In the genomic region with DNA sequence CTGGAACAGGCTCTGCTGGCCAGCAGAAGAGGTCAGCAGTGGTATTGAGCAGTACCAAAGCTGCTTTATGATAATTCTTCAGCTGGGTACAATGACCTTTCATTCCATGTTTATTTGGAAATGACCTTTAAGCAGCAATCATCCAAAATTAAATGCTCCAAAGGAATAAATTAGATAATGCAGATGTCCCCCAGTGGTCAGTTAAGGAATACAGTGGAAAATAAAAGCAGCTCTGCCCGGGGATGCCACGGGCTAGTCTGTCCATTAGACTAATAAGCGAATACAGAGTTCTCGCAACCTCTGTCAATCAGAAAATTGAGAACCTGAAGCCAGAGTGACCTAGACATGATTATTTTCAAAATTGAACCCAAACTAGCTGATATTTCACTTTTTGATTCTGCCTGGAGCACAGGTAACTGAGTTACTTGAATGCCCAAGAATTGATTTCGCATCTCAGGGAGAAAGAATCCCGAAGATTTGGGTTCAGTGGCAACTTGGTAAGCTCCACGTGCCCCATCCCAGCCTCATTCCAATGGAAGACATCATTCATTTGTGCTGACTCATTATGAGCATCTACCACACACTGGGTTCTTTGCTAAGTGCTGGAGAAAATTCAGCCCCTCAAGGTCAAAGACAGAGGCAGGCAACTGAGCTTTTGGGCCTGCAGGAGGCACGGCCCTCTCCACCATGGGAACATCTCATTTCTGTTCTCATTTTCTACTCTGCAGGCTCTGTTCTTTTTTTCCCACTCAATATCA, we compare ENCODE assay signal across 31 cellular contexts. TPM values are rescaled to one million over a fixed set of nuclear protein-coding genes. Genes with fewer than 3 reads are reported as not detected.
DNase-seq lines count a peak whose midpoint lies in the region; FAIRE-seq and TF ChIP-seq lines count a peak whose summit lies in the region.
"Had no signal": no experiment of that assay in that cellular context is flagged by ENCODE, and none has a peak within 500 bp of the region (broad histone marks: within the 10 kb centered on the region; RNA-seq: fewer than 3 reads in every experiment).

No MANE protein-coding gene starts in this region.

- 68 to 73% methylated on average over 8 of the region's 8 CpGs for WGBS in GM23248 (ENCODE audit: low coverage in 1 of 2, low lambda C conversion rate in 2 of 2, missing lambda C conversion rate in 2 of 2), 2 experiments

- H3K9me2 ChIP-seq in GM23248 (ENCODE audit: insufficient read depth): no peaks in the 10 kb centered on the region
- H3K9me2 ChIP-seq in Karpas-422 (replicated peaks; ENCODE audit: insufficient read depth, low read length): no peaks in the 10 kb centered on the region

- no peaks in the 10 kb centered on the region for H3K36me3 Mint-ChIP-seq in CD4-positive, alpha-beta memory T cell
- H3K36me3 Mint-ChIP-seq: CD4-positive, CD25-positive, alpha-beta regulatory T cell; immature natural killer cell; neural progenitor cell had no signal

- H3K27ac Mint-ChIP-seq in CD4-positive, alpha-beta memory T cell: no peak overlapping the region
- H3K27ac Mint-ChIP-seq: activated CD4-positive, alpha-beta T cell treated with anti-CD3 and anti-CD28 coated beads for 36 hours; immature natural killer cell; neural progenitor cell had no signal

- H3K9me3 Mint-ChIP-seq in CD4-positive, alpha-beta memory T cell: no peaks in the 10 kb centered on the region
- H3K9me3 Mint-ChIP-seq: activated T-cell treated with anti-CD3 and anti-CD28 coated beads, Interleukin-2, amount 50 U/mL, for 4 hours; CD4-positive, CD25-positive, alpha-beta regulatory T cell; immature natural killer cell; neural progenitor cell had no signal

- H2AFZ ChIP-seq in GM23248 (no peak overlapping the region), Karpas-422 (ENCODE audit: low read length) (peak overlapping the region; percentile 36; the same call in 1 of the 2 replicates)
- H2AFZ ChIP-seq: neural progenitor cell had no signal

- H3K9me3 ChIP-seq in GM23248 (ENCODE audit: low read depth): no peaks in the 10 kb centered on the region
- H3K9me3 ChIP-seq in Karpas-422 (ENCODE audit: low read length): no peaks in the 10 kb centered on the region
- no peaks in the 10 kb centered on the region for H3K9me3 ChIP-seq in CD4-positive, alpha-beta memory T cell (ENCODE audit: control insufficient read depth in 1 of 2, low read length in 2 of 2)
- H3K9me3 ChIP-seq: colonic mucosa, left lung, transverse colon had no signal

- H4K20me1 ChIP-seq in GM23248 (ENCODE audit: insufficient read depth) (no peaks in the 10 kb centered on the region), Karpas-422 (ENCODE audit: insufficient read depth, low read depth, low read length) (no peaks in the 10 kb centered on the region)

- H3K4me1 ChIP-seq in GM23248 (ENCODE audit: insufficient read depth): no peaks in the 10 kb centered on the region
- peaks cover 18% of the 10 kb centered on the region for H3K4me1 ChIP-seq in Karpas-422 (ENCODE audit: low read length)
- no peaks in the 10 kb centered on the region for H3K4me1 ChIP-seq in CD4-positive, alpha-beta memory T cell (ENCODE audit: insufficient read depth, low read length)
- H3K4me1 ChIP-seq: colonic mucosa, left lung, transverse colon had no signal

- H3F3A ChIP-seq in GM23248 (ENCODE audit: insufficient read depth): no peaks in the 10 kb centered on the region

- FAIRE-seq in urothelium cell line (lab: Jason Lieb, UNC): peak; percentile 52
- FAIRE-seq in HTR-8/SVneo (lab: Jason Lieb, UNC): no peak
- FAIRE-seq: D721Med, frontal cortex, GM12892 had no signal

- H3K9ac ChIP-seq in GM23248 (no peak overlapping the region), Karpas-422 (ENCODE audit: low read length) (no peak overlapping the region)
- H3K9ac ChIP-seq: neural progenitor cell had no signal

- no peaks in the 10 kb centered on the region for H3K79me2 ChIP-seq in GM23248 (ENCODE audit: insufficient read depth)
- H3K79me2 ChIP-seq in Karpas-422 (ENCODE audit: low read length): no peaks in the 10 kb centered on the region

- in situ Hi-C loops in GM23248 (cut with MboI): no loop called here

- CTCF ChIA-PET in CD4-positive, alpha-beta memory T cell (lab: Charles Lee; ENCODE audit: partially characterized antibody): interaction anchor here (1.0 to 1.5 kb wide), 2 partner anchors 10 to 141 kb away, joined by 3 to 4 read pairs; no protein-coding TSS in a partner anchor

- peaks cover 0 to 2% (median 0%) of the 10 kb centered on the region in 4 donors for H3K4me1 Mint-ChIP-seq in CD4-positive, alpha-beta memory T cell
- H3K4me1 Mint-ChIP-seq: activated CD4-positive, alpha-beta T cell treated with anti-CD3 and anti-CD28 coated beads for 36 hours; CD4-positive, CD25-positive, alpha-beta regulatory T cell; immature natural killer cell had no signal

- intact Hi-C loops in CD4-positive, alpha-beta memory T cell (cut with micrococcal nuclease): no loop called here

- H3K4me3 ChIP-seq in GM23248: no peak overlapping the region
- no peak overlapping the region for H3K4me3 ChIP-seq in Karpas-422 (ENCODE audit: low read length)
- H3K4me3 ChIP-seq in choroid plexus epithelial cell (ENCODE audit: low read depth, low read length): no peak overlapping the region
- no peak overlapping the region for H3K4me3 ChIP-seq in CD4-positive, alpha-beta memory T cell (ENCODE audit: low read length in 2 of 2)
- H3K4me3 ChIP-seq: colonic mucosa, left lung, neural progenitor cell, transverse colon had no signal

- H3K36me3 ChIP-seq in GM23248 (ENCODE audit: low read depth) (no peaks in the 10 kb centered on the region), Karpas-422 (ENCODE audit: insufficient read depth, low read length) (no peaks in the 10 kb centered on the region)
- no peaks in the 10 kb centered on the region for H3K36me3 ChIP-seq in CD4-positive, alpha-beta memory T cell (ENCODE audit: insufficient read depth, low read length)
- H3K36me3 ChIP-seq: colonic mucosa, left lung, neural progenitor cell, transverse colon had no signal

- H3K4me3 Mint-ChIP-seq in CD4-positive, alpha-beta memory T cell: no peak overlapping the region
- H3K4me3 Mint-ChIP-seq: activated CD4-positive, alpha-beta T cell treated with anti-CD3 and anti-CD28 coated beads for 36 hours; activated T-cell treated with anti-CD3 and anti-CD28 coated beads, Interleukin-2, amount 50 U/mL, for 4 hours; CD4-positive, CD25-positive, alpha-beta regulatory T cell; immature natural killer cell; neural progenitor cell had no signal

- peak; percentile 37 for TF ChIP-seq CTCF in choroid plexus epithelial cell (conservative IDR thresholded peaks at IDR 0.05; ENCODE audit: low read depth, low read length)

- POLR2A ChIA-PET in CD4-positive, alpha-beta memory T cell (lab: Charles Lee; ENCODE audit: partially characterized antibody): no interaction called here

- H3K27me3 Mint-ChIP-seq in CD4-positive, alpha-beta memory T cell: peaks cover 4% of the 10 kb centered on the region in 2 donors
- H3K27me3 Mint-ChIP-seq: activated CD4-positive, alpha-beta T cell treated with anti-CD3 and anti-CD28 coated beads for 36 hours had no signal

- H3K27ac ChIP-seq in GM23248 (no peak overlapping the region), Karpas-422 (ENCODE audit: low read length) (no peak overlapping the region)
- no peak overlapping the region for H3K27ac ChIP-seq in CD4-positive, alpha-beta memory T cell (ENCODE audit: low read depth, low read length)
- H3K27ac ChIP-seq: colonic mucosa, left lung, neural progenitor cell, RWPE1, transverse colon had no signal

- no peak overlapping the region for H3K4me2 ChIP-seq in GM23248 (ENCODE audit: unreplicated experiment)
- H3K4me2 ChIP-seq in Karpas-422 (ENCODE audit: low read depth, low read length, poor library complexity, severe bottlenecking): no peak overlapping the region
- H3K4me2 ChIP-seq: neural progenitor cell had no signal

- H3K27me3 ChIP-seq in GM23248 (replicated peaks; ENCODE audit: insufficient read depth) (no peaks in the 10 kb centered on the region), Karpas-422 (ENCODE audit: low read length) (no peaks in the 10 kb centered on the region)
- no peaks in the 10 kb centered on the region for H3K27me3 ChIP-seq in CD4-positive, alpha-beta memory T cell (ENCODE audit: insufficient read depth, low read length)
- H3K27me3 ChIP-seq: colonic mucosa, left lung, neural progenitor cell, transverse colon had no signal

- DNase-seq in GM23248 (peak; percentile 17), Karpas-422 (no peak), choroid plexus epithelial cell (ENCODE audit: low read depth) (no peak), urothelium cell line (ENCODE audit: low spot score) (peak; percentile 54), HuH-7.5 (ENCODE audit: low spot score) (no peak), HTR-8/SVneo (ENCODE audit: insufficient read length, low spot score) (no peak)
- no peak for DNase-seq in CD4-positive, alpha-beta memory T cell
- DNase-seq: activated CD4-positive, alpha-beta T cell treated with anti-CD3 and anti-CD28 coated beads for 36 hours; activated naive CD4-positive, alpha-beta T cell; activated T-cell treated with anti-CD3 and anti-CD28 coated beads, Interleukin-2, amount 50 U/mL, for 4 hours; CD4-positive, CD25-positive, alpha-beta regulatory T cell; colonic mucosa; hypothalamus; immature natural killer cell; KG1; left lung; mesenchymal stem cell; NCI-H1436 treated with DMSO at 0.1 percent for 48 hours; NCI-H2107; NCI-H446 treated with DMSO at 0.1 percent for 48 hours; NCI-H82; right cardiac atrium; stimulated activated CD4-positive, alpha-beta T cell treated with anti-CD3 and anti-CD28 coated beads, Interleukin-2, amount 100 ng/mL, for 48 hours; T-helper 2 cell; transverse colon had no signal

RNA-seq across cellular contexts. Expression of gene SLC39A11, which starts 34.4 kb away (rescaled TPM):
- total RNA-seq in GM23248 (2014; rRNA removed; shearing (Covaris generic)): 11.7 and 15.2 TPM in 2 replicates
- 15.6 and 16.4 TPM in 2 replicates for polyA plus RNA-seq in GM23248 (2016; fragmentation: Nextera tagmentation; extraction: Ambion mirVana)
- 49.6 and 69.7 TPM in 2 replicates for total RNA-seq in Karpas-422 (2014; rRNA removed; shearing (Covaris generic); ENCODE audit: low replicate concordance)
- 10 to 100 TPM; 20.8 to 23.7 TPM for total RNA-seq in CD4-positive, alpha-beta memory T cell
- 10 to 100 TPM; 15.9 to 20.0 TPM for polyA plus RNA-seq in CD4-positive, alpha-beta memory T cell

RNA-seq across cellular contexts. Expression of gene SSTR2, which starts 37.9 kb away (rescaled TPM):
- not detected in 2 replicates for total RNA-seq in GM23248 (2014; rRNA removed; shearing (Covaris generic))
- polyA plus RNA-seq in GM23248 (2016; fragmentation: Nextera tagmentation; extraction: Ambion mirVana): 0.06 TPM in 2 replicates
- 20.9 and 25.3 TPM in 2 replicates for total RNA-seq in Karpas-422 (2014; rRNA removed; shearing (Covaris generic); ENCODE audit: low replicate concordance)
- total RNA-seq in CD4-positive, alpha-beta memory T cell: not detected
- polyA plus RNA-seq in CD4-positive, alpha-beta memory T cell: not detected
- total RNA-seq: esophagus mucosa had no signal
- polyA plus RNA-seq: immature natural killer cell had no signal

Comparison
In these comparisons a context has a peak if more than half of its experiments do, and no peak if none do; other contexts are left out.
1. DNase-seq: peak in GM23248 (single experiment) and urothelium cell line (single experiment); none in Karpas-422 (single experiment), choroid plexus epithelial cell (single experiment), HuH-7.5 (single experiment), HTR-8/SVneo (single experiment) and CD4-positive, alpha-beta memory T cell (0 of 5).
2. RNA of gene SSTR2, which starts 37.9 kb away (total RNA-seq): 20.9 to 25.3 TPM in Karpas-422; not detected in GM23248 and not detected in CD4-positive, alpha-beta memory T cell; every median in the first group is over 10 times any median in the second.